In genomic region chr11:44538375-44539054, GRCh38 we compare ENCODE assay signal across 8 cellular contexts. TPM values are rescaled to one million over a fixed set of nuclear protein-coding genes. Genes with fewer than 3 reads are reported as not detected.
A peak's percentile ranks its signal among the peaks of the same experiment; 100 is the strongest.
DNase-seq lines count a peak whose midpoint lies in the region; ATAC-seq and TF ChIP-seq lines count a peak whose summit lies in the region.

No MANE protein-coding gene starts in this region.

- H3K9ac ChIP-seq in DND-41 (ENCODE audit: low read depth, low read length) = no peak overlapping the region
- H3K9ac ChIP-seq in SU-DHL-6 (ENCODE audit: low read length) = no peak overlapping the region

- H3K27me3 ChIP-seq in DND-41 (ENCODE audit: insufficient read depth, low read length, poor library complexity) (no peaks in the 10 kb centered on the region), HAP-1 (ENCODE audit: low read depth) (no peaks in the 10 kb centered on the region), SU-DHL-6 (ENCODE audit: low read length) (no peaks in the 10 kb centered on the region)

- in situ Hi-C loops in HAP-1 (cut with MboI; ENCODE audit: low sequenced_read_pairs) = loop anchor here (5.0 kb wide), 1 partner anchor 251 kb away; no protein-coding TSS in a partner anchor

- H3K36me3 ChIP-seq in DND-41 (ENCODE audit: insufficient read depth, low read length) (no peaks in the 10 kb centered on the region), HAP-1 (replicated peaks) (no peaks in the 10 kb centered on the region), SU-DHL-6 (ENCODE audit: low read length) (no peaks in the 10 kb centered on the region)

- H4K20me1 ChIP-seq in DND-41 (ENCODE audit: insufficient read depth, low read length) (no peaks in the 10 kb centered on the region), SU-DHL-6 (ENCODE audit: low read depth, low read length) (no peaks in the 10 kb centered on the region)

- H2AFZ ChIP-seq in DND-41 (ENCODE audit: low read depth, low read length) (peak overlapping the region; percentile 57; the same call in 1 of the 2 replicates), SU-DHL-6 (ENCODE audit: low read depth, low read length, severe bottlenecking) (no peak overlapping the region)

- no peaks in the 10 kb centered on the region for H3F3A ChIP-seq in SU-DHL-6 (ENCODE audit: insufficient read depth)

- no peaks in the 10 kb centered on the region for H3K9me3 ChIP-seq in DND-41 (ENCODE audit: insufficient read depth, low read length, severe bottlenecking)
- no peaks in the 10 kb centered on the region for H3K9me3 ChIP-seq in HAP-1
- no peaks in the 10 kb centered on the region for H3K9me3 ChIP-seq in SU-DHL-6 (ENCODE audit: insufficient read depth, low read length)

- no peaks in the 10 kb centered on the region for H3K9me2 ChIP-seq in SU-DHL-6 (replicated peaks; ENCODE audit: insufficient read depth, low read length)

- H3K79me2 ChIP-seq in DND-41 (ENCODE audit: insufficient read depth, low read length) (no peaks in the 10 kb centered on the region), SU-DHL-6 (ENCODE audit: insufficient read depth, low read length) (no peaks in the 10 kb centered on the region)

- peak; percentile 95 for ATAC-seq in DND-41 (ENCODE audit: insufficient read depth, low read depth)
- peak; percentile 95 to 96 for ATAC-seq in left cardiac atrium
- no peak for ATAC-seq in GM21723 (IDR thresholded peaks at IDR 0.05; ENCODE audit: unreplicated experiment)

- intact Hi-C loops in left cardiac atrium (cut with DNase I) = loop anchor here (1.0 to 10.0 kb wide), 4 partner anchors 252 to 446 kb away; no protein-coding TSS in a partner anchor

- DNase-seq in DND-41 (peak; percentile 72), HAP-1 (ENCODE audit: low spot score in 2 of 2) (peak; percentile 55 to 85), NCI-H1105 treated with DMSO at 0.1 percent for 48 hours (lab: John Stamatoyannopoulos, UW) (peak; percentile 70), left cardiac atrium (peak; percentile 74), retina (peak; percentile 92)
- peak; percentile 39 for DNase-seq in activated naive CD8-positive, alpha-beta T cell treated with anti-CD3 and anti-CD28 coated beads, Interleukin-2, amount 50 U/mL, for 16 hours (ENCODE audit: low read depth, low spot score)

- H3K27ac ChIP-seq in DND-41 (ENCODE audit: low read length) (no peak overlapping the region), SU-DHL-6 (ENCODE audit: low read depth, low read length) (no peak overlapping the region)

- H3K4me2 ChIP-seq in DND-41 (ENCODE audit: insufficient read depth, low read length) = peak overlapping the region; percentile 35; the same call in 1 of the 2 replicates
- no peak overlapping the region for H3K4me2 ChIP-seq in SU-DHL-6 (ENCODE audit: low read depth, low read length, poor library complexity, severe bottlenecking)

- H3K4me1 ChIP-seq in DND-41 (ENCODE audit: insufficient read depth, low read length) (peaks cover 3% of the 10 kb centered on the region), HAP-1 (no peaks in the 10 kb centered on the region)

- TF ChIP-seq CTCF in DND-41 (IDR thresholded peaks at IDR 0.05; ENCODE audit: borderline replicate concordance, extremely low read depth, low read length, poor library complexity, severe bottlenecking) (peak; percentile 98), SU-DHL-6 (IDR thresholded peaks at IDR 0.05; ENCODE audit: insufficient read depth, low read length, poor library complexity, severe bottlenecking) (peak; percentile 74)

- H3K4me3 ChIP-seq in DND-41 (ENCODE audit: low read depth in 1 of 2, low read length in 2 of 2) = no peak overlapping the region
- no peak overlapping the region for H3K4me3 ChIP-seq in HAP-1
- no peak overlapping the region for H3K4me3 ChIP-seq in SU-DHL-6 (ENCODE audit: insufficient read depth, low read length, poor library complexity, severe bottlenecking)

RNA-seq across cellular contexts. Expression of gene CD82, which starts 26.9 kb away (rescaled TPM):
- 10 to 100 TPM; 22.0 to 35.3 TPM for total RNA-seq in left cardiac atrium

Comparison
In these comparisons a context has a peak if more than half of its experiments do, and no peak if none do; other contexts are left out.
1. DNase-seq: peak in every context shown above with its lines; median percentile 92 in retina; 74 in left cardiac atrium; 72 in DND-41; 70 in HAP-1; 70 in NCI-H1105 treated with DMSO at 0.1 percent for 48 hours; 39 in activated naive CD8-positive, alpha-beta T cell treated with anti-CD3 and anti-CD28 coated beads, Interleukin-2, amount 50 U/mL, for 16 hours.